Comparison of ENCODE assay signal across 11 cellular contexts in genomic region chr13:51916419-51916818, GRCh38. TPM values are rescaled to one million over a fixed set of nuclear protein-coding genes. Genes with fewer than 3 reads are reported as not detected.
"Had no signal": no experiment of that assay in that cellular context is flagged by ENCODE, and none has a peak within 500 bp of the region (broad histone marks: within the 10 kb centered on the region; RNA-seq: fewer than 3 reads in every experiment).

No MANE protein-coding gene starts in this region.

- H3K27ac Mint-ChIP-seq: GM23338, H9, HFFc6 had no signal

- DNase-seq: GM23248, GOT3, H7, HCEC 1CT, HFFc6 had no signal

- H3K9me3 Mint-ChIP-seq: GM23338, H9, HFFc6 had no signal

- H3K27ac ChIP-seq: GM23248 had no signal

- H3K4me3 ChIP-seq: GM23248, GM23338, HAP-1 had no signal

- ATAC-seq: GM23338, HCT116 had no signal

- H3K9me3 ChIP-seq: HAP-1 had no signal

- H3K4me3 Mint-ChIP-seq: GM23338, H9, HFFc6 had no signal

- H3K36me3 ChIP-seq: HAP-1 had no signal

RNA-seq across cellular contexts. Expression of gene CCDC70, which starts 54.6 kb away (rescaled TPM):
- total RNA-seq: GM23248, GM23338, H1, H4, H7, H9, HFFc6 had no signal
- polyA plus RNA-seq: GM23248, GM23338, H1 had no signal
